In genomic region chr18:24395049-24395780, GRCh38 we compare ENCODE assay signal across 12 cellular contexts. TPM values are rescaled to one million over a fixed set of nuclear protein-coding genes. Genes with fewer than 3 reads are reported as not detected.
DNase-seq lines count a peak whose midpoint lies in the region; ATAC-seq and TF ChIP-seq lines count a peak whose summit lies in the region.
"Had no signal": no experiment of that assay in that cellular context is flagged by ENCODE, and none has a peak within 500 bp of the region (broad histone marks: within the 10 kb centered on the region; RNA-seq: fewer than 3 reads in every experiment).

No MANE protein-coding gene starts in this region.

- H3K79me2 ChIP-seq in osteoblast (ENCODE audit: insufficient read depth, low read length), result peaks cover 11% of the 10 kb centered on the region

- H3K9ac ChIP-seq in BLaER1 (no peak overlapping the region), HUES48 (ENCODE audit: low read depth, low read length) (no peak overlapping the region), iPS-20b (ENCODE audit: low read depth, low read length) (peak overlapping the region; percentile 45; the same call in 1 of the 2 replicates)

- H3K36me3 ChIP-seq in BLaER1 (peaks cover 11% of the 10 kb centered on the region; the same call in 1 of the 2 replicates), HUES48 (ENCODE audit: control insufficient read depth, insufficient read depth, low read length) (0 out of 2 replicates have a peak, but pooled peaks cover 5% of the 10 kb centered on the region), iPS-20b (ENCODE audit: insufficient read depth, low read depth, low read length) (no peaks in the 10 kb centered on the region), osteoblast (ENCODE audit: insufficient read depth, low read length) (no peaks in the 10 kb centered on the region)

- H3K9me3 ChIP-seq in BLaER1, result no peaks in the 10 kb centered on the region
- H3K9me3 ChIP-seq in HUES48 (ENCODE audit: control insufficient read depth, insufficient read depth, low read length), result no peaks in the 10 kb centered on the region
- H3K9me3 ChIP-seq in iPS-20b (ENCODE audit: insufficient read depth, low read depth, low read length), result no peaks in the 10 kb centered on the region
- no peaks in the 10 kb centered on the region for H3K9me3 ChIP-seq in osteoblast (ENCODE audit: low read depth, low read length)

- no peak overlapping the region for H3K4me3 ChIP-seq in BLaER1
- peak overlapping the region; percentile 21; the same call in 1 of the 2 replicates for H3K4me3 ChIP-seq in HUES48 (ENCODE audit: low read depth, low read length)
- peak overlapping the region; percentile 15; the same call in 1 of the 2 replicates for H3K4me3 ChIP-seq in iPS-20b (ENCODE audit: low read length)
- no peak overlapping the region for H3K4me3 ChIP-seq in osteoblast (ENCODE audit: insufficient read depth, low read length)

- TF ChIP-seq CTCF in osteoblast (IDR thresholded peaks at IDR 0.05; ENCODE audit: extremely low read depth, low read depth, low read length) (no peak), GM20000 (IDR thresholded peaks at IDR 0.05; ENCODE audit: extremely low read depth, missing control alignments) (no peak)

- no peak for ATAC-seq in HG03342 (IDR thresholded peaks at IDR 0.05; ENCODE audit: unreplicated experiment)

- peak overlapping the region; percentile 82 for H3K4me2 ChIP-seq in BLaER1
- no peak overlapping the region for H3K4me2 ChIP-seq in osteoblast (ENCODE audit: insufficient read depth, low read length)

- DNase-seq in SIG-M5 treated with dmso at 0.1 percent for 504 hours (lab: John Stamatoyannopoulos, UW; ENCODE audit: unreplicated experiment), result peak; percentile 49
- no peak for DNase-seq in osteoblast (ENCODE audit: insufficient read length, low spot score, missing footprints)
- no peak for DNase-seq in DMS114 treated with DMSO at 0.1 percent for 48 hours (lab: John Stamatoyannopoulos, UW; ENCODE audit: unreplicated experiment)
- no peak for DNase-seq in GM20000 (ENCODE audit: low spot score)
- DNase-seq: activated CD4-positive, alpha-beta T cell treated with anti-CD3 and anti-CD28 coated beads, Interleukin-2, amount 10 ng/mL, durations not matched to agents 24 days and 14 days; activated naive CD4-positive, alpha-beta T cell; CD4-positive, CD25-positive, alpha-beta regulatory T cell; NCI-H187 treated with DMSO at 0.1 percent for 48 hours had no signal

- H2AFZ ChIP-seq in osteoblast (ENCODE audit: low read length), result no peak overlapping the region

- no peaks in the 10 kb centered on the region for H3K27me3 ChIP-seq in BLaER1
- H3K27me3 ChIP-seq in HUES48 (ENCODE audit: control insufficient read depth, insufficient read depth, low read length), result no peaks in the 10 kb centered on the region
- no peaks in the 10 kb centered on the region for H3K27me3 ChIP-seq in iPS-20b (ENCODE audit: insufficient read depth, low read length)
- H3K27me3 ChIP-seq in osteoblast (ENCODE audit: insufficient read depth, low read length), result no peaks in the 10 kb centered on the region

- H3K27ac ChIP-seq in BLaER1 (no peak overlapping the region), HUES48 (ENCODE audit: low read depth, low read length) (peak overlapping the region; percentile 41), iPS-20b (ENCODE audit: low read length) (no peak overlapping the region), osteoblast (ENCODE audit: low read depth, low read length) (no peak overlapping the region)

- no peaks in the 10 kb centered on the region for H4K20me1 ChIP-seq in BLaER1
- H4K20me1 ChIP-seq in osteoblast (ENCODE audit: insufficient read depth, low read length), result no peaks in the 10 kb centered on the region

- H3K4me1 ChIP-seq in BLaER1, result peaks cover 33% of the 10 kb centered on the region
- H3K4me1 ChIP-seq in HUES48 (ENCODE audit: control insufficient read depth, insufficient read depth, low read length), result peaks cover 39% of the 10 kb centered on the region
- peaks cover 24% of the 10 kb centered on the region for H3K4me1 ChIP-seq in iPS-20b (ENCODE audit: insufficient read depth, low read length)
- H3K4me1 ChIP-seq in osteoblast (ENCODE audit: insufficient read depth, low read length), result peaks cover 17% of the 10 kb centered on the region

RNA-seq across cellular contexts. Expression of gene OSBPL1A, which starts 2.4 kb away (rescaled TPM):
- 51.8 and 53.3 TPM in 2 replicates for total RNA-seq in osteoblast

RNA-seq across cellular contexts. Expression of gene IMPACT, which starts 31.3 kb away (rescaled TPM):
- 32.4 and 34.7 TPM in 2 replicates for total RNA-seq in osteoblast

Comparison
In these comparisons a context has a peak if more than half of its experiments do, and no peak if none do; other contexts are left out.
1. H3K4me3 ChIP-seq: peak in HUES48 (single experiment) and iPS-20b (single experiment); none in BLaER1 (single experiment) and osteoblast (single experiment).